ENCODE assay signal across 21 cellular contexts in genomic region chr2:20487392-20488135, GRCh38. TPM values are rescaled to one million over a fixed set of nuclear protein-coding genes. Genes with fewer than 3 reads are reported as not detected.
DNase-seq lines count a peak whose midpoint lies in the region; ATAC-seq and TF ChIP-seq lines count a peak whose summit lies in the region.
"Had no signal": no experiment of that assay in that cellular context is flagged by ENCODE, and none has a peak within 500 bp of the region (broad histone marks: within the 10 kb centered on the region; RNA-seq: fewer than 3 reads in every experiment).

No MANE protein-coding gene starts in this region.

- no peaks in the 10 kb centered on the region for H3K9me3 Mint-ChIP-seq in brain
- H3K9me3 Mint-ChIP-seq: immature natural killer cell; natural killer cell; stimulated activated naive B cell treated with anti-CD40 and anti-IgM and Interleukin-4, amounts not matched to agents 10 μg/mL and 1 μg/mL and 100 μg/mL, for 72 hours had no signal

- peaks cover 43% of the 10 kb centered on the region for H3K4me1 Mint-ChIP-seq in brain
- H3K4me1 Mint-ChIP-seq: CD4-positive, CD25-positive, alpha-beta regulatory T cell; immature natural killer cell; natural killer cell had no signal

- H3K18ac ChIP-seq in mesendoderm (ENCODE audit: low read length) = no peak overlapping the region

- no peak overlapping the region for H2BK15ac ChIP-seq in mesendoderm (replicated peaks; ENCODE audit: low read depth)

- ATAC-seq in HG03457 (IDR thresholded peaks at IDR 0.05; ENCODE audit: unreplicated experiment) = no peak
- ATAC-seq: lower lobe of right lung; natural killer cell; psoas muscle; stimulated activated naive B cell treated with anti-CD40 and anti-IgM and Interleukin-4, amounts not matched to agents 10 μg/mL and 1 μg/mL and 100 μg/mL, for 72 hours had no signal

- H3K9me3 ChIP-seq in BE2C (no peaks in the 10 kb centered on the region), HUES6 (ENCODE audit: control insufficient read depth, insufficient read depth, low read depth, low read length) (no peaks in the 10 kb centered on the region)
- H3K9me3 ChIP-seq: lower lobe of right lung, psoas muscle, SJCRH30 had no signal

- peak overlapping the region; percentile 85 for H2AK5ac ChIP-seq in mesendoderm (ENCODE audit: low read length)

- H3K79me2 ChIP-seq in mesendoderm (ENCODE audit: control insufficient read depth, insufficient read depth, low read length) = no peaks in the 10 kb centered on the region

- H3K79me1 ChIP-seq in mesendoderm (ENCODE audit: low read length) = no peaks in the 10 kb centered on the region

- peak overlapping the region in 2 of 5 experiments; percentile 0 to 29 for H3K4me3 Mint-ChIP-seq in brain
- H3K4me3 Mint-ChIP-seq: CD4-positive, CD25-positive, alpha-beta regulatory T cell; immature natural killer cell; natural killer cell; stimulated activated naive B cell treated with anti-CD40 and anti-IgM and Interleukin-4, amounts not matched to agents 10 μg/mL and 1 μg/mL and 100 μg/mL, for 72 hours had no signal

- H3K4me1 ChIP-seq in BE2C (peaks cover 60% of the 10 kb centered on the region), HUES6 (ENCODE audit: control insufficient read depth, insufficient read depth, low read length) (peaks cover 33% of the 10 kb centered on the region), mesendoderm (ENCODE audit: control insufficient read depth, low read depth, low read length) (peaks cover 11% of the 10 kb centered on the region)

- peak overlapping the region; percentile 8; the same call in 1 of the 2 replicates for H3K4me3 ChIP-seq in BE2C (ENCODE audit: low read depth, low read length)
- peak overlapping the region; percentile 10; the same call in 1 of the 2 replicates for H3K4me3 ChIP-seq in HUES6 (ENCODE audit: low read depth, low read length)
- H3K4me3 ChIP-seq in mesendoderm (ENCODE audit: low read length) = no peak overlapping the region
- H3K4me3 ChIP-seq: lower lobe of right lung, psoas muscle, SJCRH30 had no signal

- H3K4me2 ChIP-seq in mesendoderm (ENCODE audit: low read length) = no peak overlapping the region

- H2BK120ac ChIP-seq in mesendoderm (ENCODE audit: low read depth, low read length) = no peak overlapping the region

- H3K27ac Mint-ChIP-seq in brain = peak overlapping the region in 4 of 5 experiments; percentile 38 to 83 (median 65)
- H3K27ac Mint-ChIP-seq: CD4-positive, CD25-positive, alpha-beta regulatory T cell; immature natural killer cell; natural killer cell; stimulated activated naive B cell treated with anti-CD40 and anti-IgM and Interleukin-4, amounts not matched to agents 10 μg/mL and 1 μg/mL and 100 μg/mL, for 72 hours had no signal

- H2BK5ac ChIP-seq in mesendoderm (ENCODE audit: low read length) = no peak overlapping the region

- H3K9ac ChIP-seq in HUES6 (ENCODE audit: low read length) (no peak overlapping the region), mesendoderm (ENCODE audit: low read length) (no peak overlapping the region)

- no peaks in the 10 kb centered on the region for H3K36me3 Mint-ChIP-seq in brain
- H3K36me3 Mint-ChIP-seq: CD4-positive, CD25-positive, alpha-beta regulatory T cell; immature natural killer cell; natural killer cell; stimulated activated naive B cell treated with anti-CD40 and anti-IgM and Interleukin-4, amounts not matched to agents 10 μg/mL and 1 μg/mL and 100 μg/mL, for 72 hours had no signal

- no peak overlapping the region for H4K8ac ChIP-seq in mesendoderm (ENCODE audit: low read depth, low read length)

- H3K56ac ChIP-seq in mesendoderm (ENCODE audit: low read length) = peak overlapping the region; percentile 62

- no peak overlapping the region for H4K5ac ChIP-seq in mesendoderm (ENCODE audit: low read length)

- DNase-seq in BE2C = peak; percentile 70
- DNase-seq in mesendoderm = peak; percentile 93
- no peak for DNase-seq in stimulated activated CD4-positive, alpha-beta T cell treated with anti-CD3 and anti-CD28 coated beads, Interleukin-1b, Interleukin-23, amount 100 ng/mL, for 48 hours
- DNase-seq in CD1c-positive myeloid dendritic cell (ENCODE audit: extremely low spot score) = no peak
- no peak for DNase-seq in activated CD4-positive, CD25-positive, alpha-beta regulatory T cell treated with anti-CD3 and anti-CD28 coated beads, Interleukin-2, amount 50 U/mL, for 72 hours
- DNase-seq: activated CD4-positive, alpha-beta T cell treated with anti-CD3 and anti-CD28 coated beads for 4 hours; activated naive CD4-positive, alpha-beta T cell; CD4-positive, CD25-positive, alpha-beta regulatory T cell; DMS53; immature natural killer cell; lower lobe of right lung; natural killer cell; NCI-H2029 treated with DMSO at 0.1 percent for 48 hours; NCI-H524; OCI-M1; psoas muscle; SJCRH30; stimulated activated naive B cell treated with anti-CD40 and anti-IgM and Interleukin-4, amounts not matched to agents 10 μg/mL and 1 μg/mL and 100 μg/mL, for 72 hours had no signal

- H3K27ac ChIP-seq in HUES6 (ENCODE audit: low read depth, low read length) = no peak overlapping the region; the same call in 1 of the 2 replicates
- peak overlapping the region; percentile 68 for H3K27ac ChIP-seq in mesendoderm (ENCODE audit: low read depth, low read length)
- H3K27ac ChIP-seq: lower lobe of right lung, psoas muscle, SJCRH30 had no signal

- no peaks in the 10 kb centered on the region for H3K27me3 ChIP-seq in BE2C
- peaks cover 19% of the 10 kb centered on the region for H3K27me3 ChIP-seq in HUES6 (ENCODE audit: control insufficient read depth, insufficient read depth, low read length)
- no peaks in the 10 kb centered on the region for H3K27me3 ChIP-seq in mesendoderm (ENCODE audit: insufficient read depth, low read length, poor library complexity)
- H3K27me3 ChIP-seq: SJCRH30 had no signal

- no CpG with 5 or more reads among the region's 9 CpGs for whole genome bisulfite sequencing in mesendoderm (ENCODE audit: extremely low coverage, insufficient coverage, low lambda C conversion rate)

- H3K36me3 ChIP-seq in BE2C = no peaks in the 10 kb centered on the region
- H3K36me3 ChIP-seq in HUES6 (ENCODE audit: control insufficient read depth, insufficient read depth, low read length) = no peaks in the 10 kb centered on the region
- H3K36me3 ChIP-seq in mesendoderm (ENCODE audit: control insufficient read depth, insufficient read depth, low read length) = no peaks in the 10 kb centered on the region
- H3K36me3 ChIP-seq: lower lobe of right lung, SJCRH30 had no signal

- no peak overlapping the region for H3K23ac ChIP-seq in mesendoderm (ENCODE audit: low read length)

- H3K27me3 Mint-ChIP-seq in brain = peaks cover 6% of the 10 kb centered on the region
- H3K27me3 Mint-ChIP-seq: CD4-positive, CD25-positive, alpha-beta regulatory T cell; stimulated activated naive B cell treated with anti-CD40 and anti-IgM and Interleukin-4, amounts not matched to agents 10 μg/mL and 1 μg/mL and 100 μg/mL, for 72 hours had no signal

- TF ChIP-seq CTCF in BE2C (IDR thresholded peaks at IDR 0.05; ENCODE audit: low read depth, low read length) = no peak
- no peak for TF ChIP-seq CTCF in brain (conservative IDR thresholded peaks at IDR 0.05)

- no peak overlapping the region for H3K4ac ChIP-seq in mesendoderm (ENCODE audit: low read depth, low read length)

RNA-seq across cellular contexts. Expression of gene RHOB, which starts 40.7 kb away (rescaled TPM):
- 278 TPM for polyA plus RNA-seq in BE2C (2012; ENCODE audit: insufficient read depth, insufficient read length, low read depth)
- 173 TPM for polyA plus RNA-seq in brain (ENCODE audit: insufficient read depth, low read depth, low replicate concordance)
- polyA plus RNA-seq in mesendoderm (2013, experiment 1 of 2) = 109 TPM
- polyA plus RNA-seq in mesendoderm (2013, experiment 2 of 2) = 109 TPM

Comparison
In these comparisons a context has a peak if more than half of its experiments do, and no peak if none do; other contexts are left out.
1. DNase-seq: peak in BE2C (single experiment) and mesendoderm (single experiment); none in stimulated activated CD4-positive, alpha-beta T cell treated with anti-CD3 and anti-CD28 coated beads, Interleukin-1b, Interleukin-23, amount 100 ng/mL, for 48 hours (single experiment), CD1c-positive myeloid dendritic cell (single experiment) and activated CD4-positive, CD25-positive, alpha-beta regulatory T cell treated with anti-CD3 and anti-CD28 coated beads, Interleukin-2, amount 50 U/mL, for 72 hours (single experiment).